Comparison of ENCODE assay signal across 9 cellular contexts in the genomic region with DNA sequence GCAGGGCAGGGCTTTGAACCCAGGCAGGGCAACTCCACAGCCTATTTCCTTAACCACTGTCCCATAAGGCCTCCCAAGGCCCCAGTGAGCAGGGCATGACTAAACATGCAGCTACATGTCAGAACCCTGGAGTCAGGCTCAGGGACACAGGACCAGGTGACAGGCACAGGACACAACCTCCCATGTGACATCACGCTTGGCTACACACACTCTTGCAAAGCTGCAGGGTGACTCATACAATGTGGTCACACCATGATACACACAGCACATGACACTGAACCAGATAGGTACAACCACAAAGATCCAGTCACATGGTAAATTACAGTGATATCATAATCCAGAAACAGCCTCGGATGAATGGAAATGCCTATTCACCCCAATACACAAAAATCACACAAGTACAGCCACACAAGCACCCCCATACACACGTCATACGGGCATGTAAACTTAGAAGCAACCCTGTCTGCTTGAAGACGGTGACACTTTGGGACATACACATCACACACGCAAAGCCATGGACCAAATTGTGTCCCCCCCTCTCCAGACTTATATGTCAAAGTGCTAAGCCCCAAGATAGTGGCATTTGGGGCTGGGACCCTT. TPM values are rescaled to one million over a fixed set of nuclear protein-coding genes. Genes with fewer than 3 reads are reported as not detected.
DNase-seq lines count a peak whose midpoint lies in the region; ATAC-seq and FAIRE-seq lines count a peak whose summit lies in the region.
"Had no signal": no experiment of that assay in that cellular context is flagged by ENCODE, and none has a peak within 500 bp of the region (broad histone marks: within the 10 kb centered on the region; RNA-seq: fewer than 3 reads in every experiment).

No MANE protein-coding gene starts in this region.

- ATAC-seq in GM21717 (IDR thresholded peaks at IDR 0.05; ENCODE audit: unreplicated experiment), result peak; percentile 69
- peak; percentile 93 for ATAC-seq in stimulated activated effector memory CD8-positive, alpha-beta T cell treated with anti-CD3 and anti-CD28 coated beads, Interleukin-12 subunit alpha, Interleukin-12 subunit beta, amount 100 ng/mL, for 72 hours

- peaks cover 9% of the 10 kb centered on the region for H3K9me3 Mint-ChIP-seq in activated CD4-positive, alpha-beta T cell treated with anti-CD3 and anti-CD28 coated beads, Interleukin-2, amount 10 ng/mL, durations not matched to agents 7 days and 5 days
- peaks cover 5% of the 10 kb centered on the region for H3K9me3 Mint-ChIP-seq in activated naive CD8-positive, alpha-beta T cell treated with anti-CD3 and anti-CD28 coated beads for 36 hours
- H3K9me3 Mint-ChIP-seq in stimulated activated effector memory CD8-positive, alpha-beta T cell treated with anti-CD3 and anti-CD28 coated beads, Interleukin-12 subunit alpha, Interleukin-12 subunit beta, amount 100 ng/mL, for 72 hours, result no peaks in the 10 kb centered on the region

- no peaks in the 10 kb centered on the region for H3K36me3 Mint-ChIP-seq in activated CD4-positive, alpha-beta T cell treated with anti-CD3 and anti-CD28 coated beads, Interleukin-2, amount 10 ng/mL, durations not matched to agents 7 days and 5 days (ENCODE audit: low read depth)
- H3K36me3 Mint-ChIP-seq in activated naive CD8-positive, alpha-beta T cell treated with anti-CD3 and anti-CD28 coated beads for 36 hours, result peaks cover 2% of the 10 kb centered on the region
- H3K36me3 Mint-ChIP-seq in stimulated activated effector memory CD8-positive, alpha-beta T cell treated with anti-CD3 and anti-CD28 coated beads, Interleukin-12 subunit alpha, Interleukin-12 subunit beta, amount 100 ng/mL, for 72 hours, result no peaks in the 10 kb centered on the region

- H3K27me3 Mint-ChIP-seq in activated CD4-positive, alpha-beta T cell treated with anti-CD3 and anti-CD28 coated beads, Interleukin-2, amount 10 ng/mL, durations not matched to agents 7 days and 5 days, result peaks cover 8% of the 10 kb centered on the region
- H3K27me3 Mint-ChIP-seq in activated naive CD8-positive, alpha-beta T cell treated with anti-CD3 and anti-CD28 coated beads for 36 hours, result peaks cover 33% of the 10 kb centered on the region

- peak; percentile 54 for FAIRE-seq in HTR-8/SVneo (lab: Jason Lieb, UNC)
- FAIRE-seq: G401.6 had no signal

- H3K4me3 Mint-ChIP-seq in activated CD4-positive, alpha-beta T cell treated with anti-CD3 and anti-CD28 coated beads, Interleukin-2, amount 10 ng/mL, durations not matched to agents 7 days and 5 days, result no peak overlapping the region
- H3K4me3 Mint-ChIP-seq in activated naive CD8-positive, alpha-beta T cell treated with anti-CD3 and anti-CD28 coated beads for 36 hours, result no peak overlapping the region
- H3K4me3 Mint-ChIP-seq in stimulated activated effector memory CD8-positive, alpha-beta T cell treated with anti-CD3 and anti-CD28 coated beads, Interleukin-12 subunit alpha, Interleukin-12 subunit beta, amount 100 ng/mL, for 72 hours, result no peak overlapping the region

- CTCF ChIA-PET in activated CD4-positive, alpha-beta T cell treated with anti-CD3 and anti-CD28 coated beads, Interleukin-2, amount 10 ng/mL, durations not matched to agents 7 days and 5 days (lab: Charles Lee), result no interaction called here

- POLR2A ChIA-PET in activated CD4-positive, alpha-beta T cell treated with anti-CD3 and anti-CD28 coated beads, Interleukin-2, amount 10 ng/mL, durations not matched to agents 7 days and 5 days (lab: Charles Lee), result no interaction called here

- no peaks in the 10 kb centered on the region for H3K4me1 Mint-ChIP-seq in activated CD4-positive, alpha-beta T cell treated with anti-CD3 and anti-CD28 coated beads, Interleukin-2, amount 10 ng/mL, durations not matched to agents 7 days and 5 days
- H3K4me1 Mint-ChIP-seq in activated naive CD8-positive, alpha-beta T cell treated with anti-CD3 and anti-CD28 coated beads for 36 hours, result peaks cover 4% of the 10 kb centered on the region
- no peaks in the 10 kb centered on the region for H3K4me1 Mint-ChIP-seq in stimulated activated effector memory CD8-positive, alpha-beta T cell treated with anti-CD3 and anti-CD28 coated beads, Interleukin-12 subunit alpha, Interleukin-12 subunit beta, amount 100 ng/mL, for 72 hours

- H3K27ac Mint-ChIP-seq in activated CD4-positive, alpha-beta T cell treated with anti-CD3 and anti-CD28 coated beads, Interleukin-2, amount 10 ng/mL, durations not matched to agents 7 days and 5 days, result no peak overlapping the region
- no peak overlapping the region for H3K27ac Mint-ChIP-seq in activated naive CD8-positive, alpha-beta T cell treated with anti-CD3 and anti-CD28 coated beads for 36 hours
- H3K27ac Mint-ChIP-seq in stimulated activated effector memory CD8-positive, alpha-beta T cell treated with anti-CD3 and anti-CD28 coated beads, Interleukin-12 subunit alpha, Interleukin-12 subunit beta, amount 100 ng/mL, for 72 hours, result no peak overlapping the region

- peak; percentile 13 for DNase-seq in activated CD4-positive, alpha-beta T cell treated with anti-CD3 and anti-CD28 coated beads, Interleukin-2, amount 10 ng/mL, durations not matched to agents 7 days and 5 days
- DNase-seq in activated CD4-positive, alpha-beta T cell treated with anti-CD3 and anti-CD28 coated beads for 1 hour, result no peak
- DNase-seq in HTR-8/SVneo (ENCODE audit: insufficient read length, low spot score) (no peak), putamen (ENCODE audit: low spot score) (no peak), hypothalamus (lab: John Stamatoyannopoulos, UW) (no peak)
- peak; percentile 36 for DNase-seq in activated naive CD8-positive, alpha-beta T cell treated with anti-CD3 and anti-CD28 coated beads for 36 hours
- DNase-seq in stimulated activated effector memory CD8-positive, alpha-beta T cell treated with anti-CD3 and anti-CD28 coated beads, Interleukin-12 subunit alpha, Interleukin-12 subunit beta, amount 100 ng/mL, for 72 hours (ENCODE audit: low spot score in 2 of 2), result no peak

RNA-seq across cellular contexts. Expression of a gene that starts 14.5 kb away (rescaled TPM):
- not detected for total RNA-seq in activated CD4-positive, alpha-beta T cell treated with anti-CD3 and anti-CD28 coated beads, Interleukin-2, amount 10 ng/mL, durations not matched to agents 7 days and 5 days
- total RNA-seq in activated naive CD8-positive, alpha-beta T cell treated with anti-CD3 and anti-CD28 coated beads for 36 hours, result not detected

RNA-seq across cellular contexts. Expression of a gene that starts 23.5 kb away (rescaled TPM):
- not detected for total RNA-seq in activated CD4-positive, alpha-beta T cell treated with anti-CD3 and anti-CD28 coated beads, Interleukin-2, amount 10 ng/mL, durations not matched to agents 7 days and 5 days
- total RNA-seq in activated naive CD8-positive, alpha-beta T cell treated with anti-CD3 and anti-CD28 coated beads for 36 hours, result under 1 TPM; 0.38 to 0.45 TPM

RNA-seq across cellular contexts. Expression of a gene that starts 42.0 kb away (rescaled TPM):
- not detected for total RNA-seq in activated CD4-positive, alpha-beta T cell treated with anti-CD3 and anti-CD28 coated beads, Interleukin-2, amount 10 ng/mL, durations not matched to agents 7 days and 5 days
- total RNA-seq in activated naive CD8-positive, alpha-beta T cell treated with anti-CD3 and anti-CD28 coated beads for 36 hours, result not detected

RNA-seq across cellular contexts. Expression of a gene that starts 56.1 kb away (rescaled TPM):
- total RNA-seq in activated CD4-positive, alpha-beta T cell treated with anti-CD3 and anti-CD28 coated beads, Interleukin-2, amount 10 ng/mL, durations not matched to agents 7 days and 5 days, result not detected
- not detected for total RNA-seq in activated naive CD8-positive, alpha-beta T cell treated with anti-CD3 and anti-CD28 coated beads for 36 hours

Comparison
In these comparisons a context has a peak if more than half of its experiments do, and no peak if none do; other contexts are left out.
1. DNase-seq: peak in activated CD4-positive, alpha-beta T cell treated with anti-CD3 and anti-CD28 coated beads, Interleukin-2, amount 10 ng/mL, durations not matched to agents 7 days and 5 days (single experiment) and activated naive CD8-positive, alpha-beta T cell treated with anti-CD3 and anti-CD28 coated beads for 36 hours (single experiment); none in activated CD4-positive, alpha-beta T cell treated with anti-CD3 and anti-CD28 coated beads for 1 hour (single experiment), HTR-8/SVneo (single experiment), stimulated activated effector memory CD8-positive, alpha-beta T cell treated with anti-CD3 and anti-CD28 coated beads, Interleukin-12 subunit alpha, Interleukin-12 subunit beta, amount 100 ng/mL, for 72 hours (0 of 2), putamen (single experiment) and hypothalamus (0 of 51).